Comparison of ENCODE assay signal across 9 cellular contexts in genomic region chr5:61409568-61409967, GRCh38.
DNase-seq lines count a peak whose midpoint lies in the region; ATAC-seq and TF ChIP-seq lines count a peak whose summit lies in the region.
"Had no signal": no experiment of that assay in that cellular context is flagged by ENCODE, and none has a peak within 500 bp of the region (broad histone marks: within the 10 kb centered on the region; RNA-seq: fewer than 3 reads in every experiment).

No MANE protein-coding gene starts in this region.

- H3K4me3 ChIP-seq in SJSA1 (no peak overlapping the region), fibroblast of the aortic adventitia (ENCODE audit: low read depth, low read length) (no peak overlapping the region), retinal pigment epithelial cell (ENCODE audit: low read length) (no peak overlapping the region)

- peak; percentile 98 for DNase-seq in EH (ENCODE audit: low read depth)
- peak; percentile 73 to 87 for DNase-seq in SJSA1 (ENCODE audit: low read depth in 1 of 2, low spot score in 2 of 2)
- peak; percentile 92 for DNase-seq in fibroblast of the aortic adventitia (ENCODE audit: low read depth)
- peak; percentile 92 for DNase-seq in retinal pigment epithelial cell (ENCODE audit: low read depth)
- no peak for DNase-seq in COR-L47 (lab: John Stamatoyannopoulos, UW)
- no peak for DNase-seq in DMS114 treated with DMSO at 0.1 percent for 48 hours (lab: John Stamatoyannopoulos, UW; ENCODE audit: unreplicated experiment)
- no peak for DNase-seq in GM10248 (ENCODE audit: extremely low spot score)
- DNase-seq: NCI-H748 treated with DMSO at 0.1 percent for 48 hours had no signal

- CTCF ChIA-PET in GM10248 (lab: Yijun Ruan, JAX) = interaction anchor here (1.4 kb wide), 1 partner anchor 8 kb away, joined by 4 read pairs; no protein-coding TSS in a partner anchor

- POLR2A ChIA-PET in GM10248 (lab: Yijun Ruan, JAX) = no interaction called here

- peak overlapping the region; percentile 98 for H3K27ac ChIP-seq in SJSA1

- H3K36me3 ChIP-seq in SJSA1 = peaks cover 6% of the 10 kb centered on the region

- peaks cover 35% of the 10 kb centered on the region for H3K4me1 ChIP-seq in SJSA1 (replicated peaks)

- no peaks in the 10 kb centered on the region for H3K27me3 ChIP-seq in SJSA1 (replicated peaks)

- ATAC-seq in GM21381 (IDR thresholded peaks at IDR 0.05; ENCODE audit: unreplicated experiment) = no peak

- no peaks in the 10 kb centered on the region for H3K9me3 ChIP-seq in SJSA1 (replicated peaks)

- TF ChIP-seq CTCF in fibroblast of the aortic adventitia (IDR thresholded peaks at IDR 0.05; ENCODE audit: insufficient read depth, low read length) (no peak), retinal pigment epithelial cell (conservative IDR thresholded peaks at IDR 0.05; ENCODE audit: low read depth, low read length) (no peak), GM10248 (IDR thresholded peaks at IDR 0.05; ENCODE audit: control extremely low read depth, extremely low read depth, low read depth, missing control alignments) (no peak)

Comparison
In these comparisons a context has a peak if more than half of its experiments do, and no peak if none do; other contexts are left out.
1. DNase-seq: peak in EH (single experiment), SJSA1 (2 of 2), fibroblast of the aortic adventitia (single experiment) and retinal pigment epithelial cell (single experiment); none in COR-L47 (single experiment), DMS114 treated with DMSO at 0.1 percent for 48 hours (single experiment) and GM10248 (single experiment).